In the genomic region with DNA sequence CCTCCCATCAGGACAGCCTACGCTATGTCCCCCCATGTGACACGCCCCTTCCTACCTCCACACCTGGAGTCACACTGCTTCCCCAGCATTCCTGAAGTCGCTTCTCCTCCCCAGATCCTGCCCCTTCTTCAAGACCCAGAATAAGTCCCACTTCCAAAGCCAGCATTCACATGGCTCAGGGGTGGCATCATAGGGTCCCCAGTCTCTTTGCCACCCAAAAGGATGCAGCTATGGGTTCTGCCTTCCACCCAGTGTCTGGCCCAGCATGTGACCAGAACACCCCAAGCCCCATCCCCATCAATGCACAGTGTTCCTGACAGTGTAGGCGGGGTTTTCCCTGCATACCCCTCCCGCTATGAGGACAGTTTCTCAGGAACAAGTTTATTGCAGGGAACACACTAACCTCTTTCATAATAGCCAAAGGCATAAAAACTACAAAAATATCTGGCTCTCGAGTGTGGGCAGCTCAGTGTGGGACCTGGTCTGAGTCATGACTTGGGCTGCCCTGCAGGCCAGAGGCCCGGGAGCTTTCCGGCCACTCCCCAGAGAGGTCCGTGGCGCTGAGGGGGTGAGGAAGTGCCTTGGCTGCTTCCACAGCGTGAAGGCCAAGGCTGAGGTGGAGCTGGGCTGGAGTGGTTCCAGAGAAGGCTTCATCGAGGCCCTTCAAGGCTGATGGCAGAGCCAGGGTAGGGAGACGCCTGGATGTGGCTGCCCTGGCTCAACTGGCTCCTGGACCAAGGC, we compare ENCODE assay signal across 7 cellular contexts. TPM values are rescaled to one million over a fixed set of nuclear protein-coding genes. Genes with fewer than 3 reads are reported as not detected.
DNase-seq lines count a peak whose midpoint lies in the region; ATAC-seq, FAIRE-seq and TF ChIP-seq lines count a peak whose summit lies in the region.

No MANE protein-coding gene starts in this region.

- peak overlapping the region; percentile 45 for H2BK120ac ChIP-seq in mesenchymal stem cell (ENCODE audit: low read depth, low read length)

- peak overlapping the region; percentile 93 for H2AK5ac ChIP-seq in mesenchymal stem cell (ENCODE audit: low read length, severe bottlenecking)

- no peak overlapping the region for H4K91ac ChIP-seq in mesenchymal stem cell (ENCODE audit: low read length)

- H3K4ac ChIP-seq in mesenchymal stem cell (ENCODE audit: low read depth in 1 of 2, low read length in 2 of 2) = no peak overlapping the region

- TF ChIP-seq CTCF in coronary artery (IDR thresholded peaks at IDR 0.05) = no peak

- no peak overlapping the region for H3K23ac ChIP-seq in mesenchymal stem cell (ENCODE audit: low read length in 2 of 2)

- no peak overlapping the region for H3K4me3 ChIP-seq in coronary artery
- peak overlapping the region in 1 of 2 experiments; percentile 9 for H3K4me3 ChIP-seq in mesenchymal stem cell (ENCODE audit: insufficient read depth in 1 of 2, low read depth in 1 of 2, low read length in 2 of 2)

- 37% methylated on average over 11 of the region's 13 CpGs for WGBS in mesenchymal stem cell

- H3K4me2 ChIP-seq in mesenchymal stem cell (ENCODE audit: low read length, poor library complexity, severe bottlenecking) = no peak overlapping the region

- no peak for FAIRE-seq in urothelium cell line (lab: Jason Lieb, UNC)

- no peaks in the 10 kb centered on the region for H3K9me3 ChIP-seq in mesenchymal stem cell (ENCODE audit: control insufficient read depth, low read length)

- peaks cover 65% of the 10 kb centered on the region for H3K4me1 ChIP-seq in mesenchymal stem cell (ENCODE audit: control insufficient read depth, insufficient read depth, low read depth, low read length)

- no peak overlapping the region for H2BK5ac ChIP-seq in mesenchymal stem cell (ENCODE audit: low read depth, low read length, poor library complexity, severe bottlenecking)

- DNase-seq in MV-4-11 (lab: John Stamatoyannopoulos, UW) = peak; percentile 64
- peak; percentile 96 for DNase-seq in coronary artery (ENCODE audit: low spot score)
- peak; percentile 84 for DNase-seq in mesenchymal stem cell
- peak; percentile 39 for DNase-seq in urothelium cell line (ENCODE audit: low spot score)
- no peak for DNase-seq in NCI-H1930 (lab: John Stamatoyannopoulos, UW)

- no peak overlapping the region for H3K9ac ChIP-seq in mesenchymal stem cell (ENCODE audit: low read length)

- H3K27me3 ChIP-seq in mesenchymal stem cell (ENCODE audit: control insufficient read depth in 1 of 2, insufficient read depth in 1 of 2, low read length in 2 of 2) = no peaks in the 10 kb centered on the region

- no peak overlapping the region for H2AFZ ChIP-seq in mesenchymal stem cell (ENCODE audit: low read depth, low read length)

- H3K36me3 ChIP-seq in mesenchymal stem cell (ENCODE audit: control insufficient read depth in 1 of 2, insufficient read depth in 2 of 2, low read depth in 1 of 2, low read length in 2 of 2) = peaks cover 14 to 22% of the 10 kb centered on the region in 2 experiments

- peak overlapping the region; percentile 55 to 57 for H3K18ac ChIP-seq in mesenchymal stem cell (ENCODE audit: low read depth in 1 of 2, low read length in 2 of 2)

- no peaks in the 10 kb centered on the region for H3K79me1 ChIP-seq in mesenchymal stem cell (replicated peaks; ENCODE audit: low read length, poor library complexity, severe bottlenecking)

- no peak overlapping the region for H2BK15ac ChIP-seq in mesenchymal stem cell (ENCODE audit: low read depth, poor library complexity, severe bottlenecking)

- ATAC-seq in GM18511 (IDR thresholded peaks at IDR 0.05; ENCODE audit: unreplicated experiment) = no peak
- ATAC-seq in GM18861 (IDR thresholded peaks at IDR 0.05; ENCODE audit: unreplicated experiment) = no peak

- H4K8ac ChIP-seq in mesenchymal stem cell (ENCODE audit: low read length) = peak overlapping the region; percentile 45

- H2BK12ac ChIP-seq in mesenchymal stem cell (ENCODE audit: low read length in 2 of 2) = peak overlapping the region; percentile 42 to 45

- H3K14ac ChIP-seq in mesenchymal stem cell (ENCODE audit: low read length in 2 of 2) = no peak overlapping the region

- H3K27ac ChIP-seq in coronary artery (peak overlapping the region; percentile 58 to 94), mesenchymal stem cell (ENCODE audit: low read length, poor library complexity, severe bottlenecking) (peak overlapping the region; percentile 68)

RNA-seq across cellular contexts. Expression of a gene that starts 5.8 kb away (rescaled TPM):
- 4.7 TPM for polyA plus RNA-seq in mesenchymal stem cell (2013, experiment 1 of 2)
- polyA plus RNA-seq in mesenchymal stem cell (2013, experiment 2 of 2) = 3.5 TPM

RNA-seq across cellular contexts. Expression of a gene that starts 23.3 kb away (rescaled TPM):
- polyA plus RNA-seq in mesenchymal stem cell (2013, experiment 1 of 2) = 13.9 TPM
- polyA plus RNA-seq in mesenchymal stem cell (2013, experiment 2 of 2) = 12.6 TPM

RNA-seq across cellular contexts. Expression of a gene that starts 48.9 kb away (rescaled TPM):
- polyA plus RNA-seq in mesenchymal stem cell (2013, experiment 1 of 2) = not detected
- polyA plus RNA-seq in mesenchymal stem cell (2013, experiment 2 of 2) = not detected

RNA-seq across cellular contexts. Expression of a gene that starts 56.9 kb away (rescaled TPM):
- 0.29 TPM for polyA plus RNA-seq in mesenchymal stem cell (2013, experiment 1 of 2)
- 0.40 TPM for polyA plus RNA-seq in mesenchymal stem cell (2013, experiment 2 of 2)

Comparison
In these comparisons a context has a peak if more than half of its experiments do, and no peak if none do; other contexts are left out.
1. DNase-seq: peak in MV-4-11 (single experiment), coronary artery (single experiment), mesenchymal stem cell (single experiment) and urothelium cell line (single experiment); none in NCI-H1930 (0 of 2).